18 cellular contexts compared by ENCODE assay signal in genomic region chr14:90291699-90292098, GRCh38.
"Had no signal": no experiment of that assay in that cellular context is flagged by ENCODE, and none has a peak within 500 bp of the region (broad histone marks: within the 10 kb centered on the region; RNA-seq: fewer than 3 reads in every experiment).

No MANE protein-coding gene starts in this region.

- H3K27ac ChIP-seq: heart left ventricle, transverse colon had no signal

- H3K9me3 Mint-ChIP-seq: activated B cell treated with CpG ODN at 0.5 μM for 24 hours; activated CD8-positive, alpha-beta T cell treated with anti-CD3 and anti-CD28 coated beads for 36 hours; activated T-helper 2 cell treated with anti-CD3 and anti-CD28 coated beads, Interferon-gamma antibody, Interleukin-2, Interleukin-4, amounts not matched to agents 10 μg/mL and 5 μg/mL and 100 μg/mL, durations not matched to agents 14 hours and 24 hours and 36 hours; naive B cell had no signal

- H3K4me1 Mint-ChIP-seq: activated B cell treated with CpG ODN at 0.5 μM for 24 hours, naive B cell had no signal

- H3K9me3 ChIP-seq: heart left ventricle, transverse colon had no signal

- H3K27me3 ChIP-seq: heart left ventricle, transverse colon had no signal

- DNase-seq: activated B cell treated with CpG ODN at 0.5 μM for 24 hours; activated CD4-positive, alpha-beta T cell treated with anti-CD3 and anti-CD28 coated beads for 48 hours; activated CD8-positive, alpha-beta T cell treated with anti-CD3 and anti-CD28 coated beads for 36 hours; anterior cingulate cortex; cerebellar nuclear complex; effector memory CD4-positive, alpha-beta T cell; heart left ventricle; left cardiac atrium; naive B cell; posterior cingulate gyrus; small intestine; stimulated activated CD4-positive, alpha-beta T cell treated with anti-CD3 and anti-CD28 coated beads, Interleukin-4, amount 100 ng/mL, for 24 hours; stimulated activated naive CD4-positive, alpha-beta T cell treated with Interleukin-2 at 50 U/mL for 16 hours; substantia nigra; SW 1271; transverse colon had no signal

- H3K4me3 ChIP-seq: heart left ventricle, transverse colon had no signal

- ATAC-seq: activated CD8-positive, alpha-beta T cell treated with anti-CD3 and anti-CD28 coated beads for 36 hours; heart left ventricle; left cardiac atrium had no signal

- H3K27ac Mint-ChIP-seq: activated B cell treated with CpG ODN at 0.5 μM for 24 hours; activated CD8-positive, alpha-beta T cell treated with anti-CD3 and anti-CD28 coated beads for 36 hours; activated naive CD8-positive, alpha-beta T cell; activated T-helper 2 cell treated with anti-CD3 and anti-CD28 coated beads, Interferon-gamma antibody, Interleukin-2, Interleukin-4, amounts not matched to agents 10 μg/mL and 5 μg/mL and 100 μg/mL, durations not matched to agents 14 hours and 24 hours and 36 hours had no signal

- H3K4me3 Mint-ChIP-seq: activated B cell treated with CpG ODN at 0.5 μM for 24 hours; activated CD8-positive, alpha-beta T cell treated with anti-CD3 and anti-CD28 coated beads for 36 hours; activated naive CD8-positive, alpha-beta T cell; naive B cell had no signal

- H3K4me1 ChIP-seq: transverse colon had no signal
